In genomic region chr19:27744926-27745844, GRCh38 we compare ENCODE assay signal across 20 cellular contexts.
DNase-seq lines count a peak whose midpoint lies in the region; ATAC-seq and TF ChIP-seq lines count a peak whose summit lies in the region.
"Had no signal": no experiment of that assay in that cellular context is flagged by ENCODE, and none has a peak within 500 bp of the region (broad histone marks: within the 10 kb centered on the region; RNA-seq: fewer than 3 reads in every experiment).

No MANE protein-coding gene starts in this region.

- TF ChIP-seq CTCF in left ventricle myocardium inferior (IDR thresholded peaks at IDR 0.05; ENCODE audit: borderline replicate concordance): no peak

- H3K9me3 ChIP-seq in left ventricle myocardium inferior (replicated peaks): no peaks in the 10 kb centered on the region
- H3K9me3 ChIP-seq in neuronal stem cell (replicated peaks in 1 of 2; ENCODE audit: control insufficient read depth in 2 of 2, insufficient read depth in 1 of 2, low read depth in 1 of 2, low read length in 2 of 2): peaks cover 0 to 2% of the 10 kb centered on the region in 2 donors
- H3K9me3 ChIP-seq: breast epithelium had no signal

- H4K91ac ChIP-seq in neuronal stem cell (ENCODE audit: low read depth, low read length, poor library complexity): no peak overlapping the region

- H3K4ac ChIP-seq in neuronal stem cell (ENCODE audit: low read length): no peak overlapping the region

- H2AFZ ChIP-seq in neuronal stem cell (ENCODE audit: low read length): no peak overlapping the region

- H3K4me1 ChIP-seq in left ventricle myocardium inferior (peaks cover 30% of the 10 kb centered on the region), neuronal stem cell (ENCODE audit: control insufficient read depth in 2 of 2, insufficient read depth in 1 of 2, low read depth in 1 of 2, low read length in 2 of 2) (peaks cover 0 to 2% of the 10 kb centered on the region in 2 donors)
- H3K4me1 ChIP-seq: breast epithelium, Caco-2, foreskin keratinocyte had no signal

- no peak overlapping the region for H3K27ac ChIP-seq in left ventricle myocardium inferior (replicated peaks)
- H3K27ac ChIP-seq in neuronal stem cell (replicated peaks; ENCODE audit: low read length): no peak overlapping the region
- H3K27ac ChIP-seq: breast epithelium, foreskin keratinocyte had no signal

- no peak overlapping the region for H3K23ac ChIP-seq in neuronal stem cell (ENCODE audit: low read depth, low read length, poor library complexity)

- H3K4me3 ChIP-seq in left ventricle myocardium inferior (no peak overlapping the region), neuronal stem cell (ENCODE audit: low read length in 2 of 2) (no peak overlapping the region)
- H3K4me3 ChIP-seq: breast epithelium had no signal

- no peak overlapping the region for H4K8ac ChIP-seq in neuronal stem cell (ENCODE audit: low read depth, low read length)

- DNase-seq in Right ventricle myocardium inferior (ENCODE audit: missing footprints): no peak
- DNase-seq in left ventricle myocardium inferior: no peak
- peak; percentile 13 for DNase-seq in globus pallidus (ENCODE audit: low spot score)
- peak; percentile 8 for DNase-seq in mucosa of gallbladder (ENCODE audit: low spot score)
- DNase-seq in neuronal stem cell (ENCODE audit: low spot score): no peak
- DNase-seq in DMS 273 treated with DMSO at 0.1 percent for 48 hours (lab: John Stamatoyannopoulos, UW): no peak
- DNase-seq: activated CD4-positive, alpha-beta T cell treated with anti-CD3 and anti-CD28 coated beads for 1 hour; Caco-2; foreskin keratinocyte; Kasumi-1; kidney; mesendoderm; NCI-H1092; NCI-H2029 treated with DMSO at 0.1 percent for 48 hours; NCI-H510A; nephron progenitor cell had no signal

- no peak overlapping the region for H2BK12ac ChIP-seq in neuronal stem cell (ENCODE audit: low read length)

- intact Hi-C loops in Right ventricle myocardium inferior (cut with DNase I): no loop called here
- intact Hi-C loops in left ventricle myocardium inferior (cut with micrococcal nuclease): no loop called here

- H3K79me1 ChIP-seq in neuronal stem cell (ENCODE audit: low read depth, low read length): no peaks in the 10 kb centered on the region

- H3K27me3 ChIP-seq in left ventricle myocardium inferior (ENCODE audit: low read depth) (no peaks in the 10 kb centered on the region), neuronal stem cell (ENCODE audit: control insufficient read depth in 3 of 3, insufficient read depth in 3 of 3, low read depth in 1 of 3, low read length in 3 of 3) (no peaks in the 10 kb centered on the region)
- H3K27me3 ChIP-seq: breast epithelium, foreskin keratinocyte had no signal

- H3K9ac ChIP-seq in neuronal stem cell (ENCODE audit: low read depth, low read length, poor library complexity): no peak overlapping the region

- peak; percentile 72 for ATAC-seq in Right ventricle myocardium inferior
- no peak for ATAC-seq in HG02763 (IDR thresholded peaks at IDR 0.05; ENCODE audit: unreplicated experiment)
- no peak for ATAC-seq in GM21526 (IDR thresholded peaks at IDR 0.05; ENCODE audit: low FRiP score, unreplicated experiment)
- ATAC-seq: activated T-helper 17 cell treated with anti-CD3 and anti-CD28 coated beads, Interleukin-2, amount 50 U/mL, for 72 hours; foreskin keratinocyte had no signal

- WGBS in neuronal stem cell (ENCODE audit: extremely low coverage in 2 of 2, insufficient read length in 2 of 2, insufficient replicate concordance in 1 of 2), 2 donors: no CpG with 5 or more reads among the region's 10 CpGs

- H3K14ac ChIP-seq in neuronal stem cell (ENCODE audit: low read length): no peak overlapping the region

- H3K36me3 ChIP-seq in left ventricle myocardium inferior (peaks cover 12% of the 10 kb centered on the region), neuronal stem cell (replicated peaks in 1 of 2; ENCODE audit: control insufficient read depth in 2 of 2, insufficient read depth in 2 of 2, low read length in 2 of 2) (no peaks in the 10 kb centered on the region)
- H3K36me3 ChIP-seq: breast epithelium had no signal

- no peak overlapping the region for H2BK5ac ChIP-seq in neuronal stem cell (ENCODE audit: low read length)

- no peak overlapping the region for H2BK15ac ChIP-seq in neuronal stem cell (ENCODE audit: low read length)

- H3K4me2 ChIP-seq in neuronal stem cell (ENCODE audit: insufficient read depth, low read length, poor library complexity, severe bottlenecking): no peak overlapping the region

- no peak overlapping the region for H2BK120ac ChIP-seq in neuronal stem cell (ENCODE audit: low read depth, low read length)

- no peak overlapping the region for H3K18ac ChIP-seq in neuronal stem cell (ENCODE audit: low read length)

- no peak overlapping the region for H2AK5ac ChIP-seq in neuronal stem cell (ENCODE audit: low read depth, low read length)

Comparison
In these comparisons a context has a peak if more than half of its experiments do, and no peak if none do; other contexts are left out.
1. DNase-seq: peak in globus pallidus (single experiment) and mucosa of gallbladder (single experiment); none in Right ventricle myocardium inferior (single experiment), left ventricle myocardium inferior (single experiment), neuronal stem cell (single experiment) and DMS 273 treated with DMSO at 0.1 percent for 48 hours (single experiment).